1 cellular context compared by ENCODE assay signal in genomic region chr4:109729155-109729562, GRCh38.
TF ChIP-seq lines count a peak whose summit lies in the region.

No MANE protein-coding gene starts in this region.

TF ChIP-seq in K562, 482 proteins besides CTCF, POLR2A, EP300 and RAD21 (continued from another document and continues in another):
- TF ChIP-seq, protein P1, sequence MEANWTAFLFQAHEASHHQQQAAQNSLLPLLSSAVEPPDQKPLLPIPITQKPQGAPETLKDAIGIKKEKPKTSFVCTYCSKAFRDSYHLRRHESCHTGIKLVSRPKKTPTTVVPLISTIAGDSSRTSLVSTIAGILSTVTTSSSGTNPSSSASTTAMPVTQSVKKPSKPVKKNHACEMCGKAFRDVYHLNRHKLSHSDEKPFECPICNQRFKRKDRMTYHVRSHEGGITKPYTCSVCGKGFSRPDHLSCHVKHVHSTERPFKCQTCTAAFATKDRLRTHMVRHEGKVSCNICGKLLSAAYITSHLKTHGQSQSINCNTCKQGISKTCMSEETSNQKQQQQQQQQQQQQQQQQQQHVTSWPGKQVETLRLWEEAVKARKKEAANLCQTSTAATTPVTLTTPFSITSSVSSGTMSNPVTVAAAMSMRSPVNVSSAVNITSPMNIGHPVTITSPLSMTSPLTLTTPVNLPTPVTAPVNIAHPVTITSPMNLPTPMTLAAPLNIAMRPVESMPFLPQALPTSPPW (CRISPR knock-in tag; IDR thresholded peaks at IDR 0.05): no peak
- TF ChIP-seq SAFB2 (IDR thresholded peaks at IDR 0.05; ENCODE audit: borderline replicate concordance, low read depth, low read length, severe bottlenecking) (no peak), HDGF (IDR thresholded peaks at IDR 0.05) (no peak), NFIX (CRISPR knock-in tag; IDR thresholded peaks at IDR 0.05; ENCODE audit: low read depth) (no peak), ZBTB49 (CRISPR knock-in tag; IDR thresholded peaks at IDR 0.05; ENCODE audit: borderline replicate concordance) (no peak), THAP12 (CRISPR knock-in tag; IDR thresholded peaks at IDR 0.05) (no peak), SRSF1 (IDR thresholded peaks at IDR 0.05; ENCODE audit: low read depth, low read length) (no peak), CTBP1 (IDR thresholded peaks at IDR 0.05; ENCODE audit: borderline replicate concordance) (no peak), KLF6 (CRISPR knock-in tag; IDR thresholded peaks at IDR 0.05; ENCODE audit: borderline replicate concordance) (no peak), HNRNPLL (IDR thresholded peaks at IDR 0.05; ENCODE audit: low read depth, low read length, poor library complexity, severe bottlenecking) (no peak), ZNF766 (CRISPR knock-in tag; conservative IDR thresholded peaks at IDR 0.05) (0 out of 2 replicates have a peak, but pooled peaks have one; percentile 16), CEBPB (tag; IDR thresholded peaks at IDR 0.05) (peak; percentile 49), CEBPG (CRISPR knock-in tag; IDR thresholded peaks at IDR 0.05) (peak; percentile 79), CEBPG (tag; conservative IDR thresholded peaks at IDR 0.05 in 1 of 2, IDR thresholded peaks at IDR 0.05 in 1 of 2) (peak; percentile 64 to 73; a peak in 3 of 4 replicates), KLF10 (CRISPR knock-in tag; IDR thresholded peaks at IDR 0.05) (no peak), ZNF3 (CRISPR knock-in tag; IDR thresholded peaks at IDR 0.05) (no peak), ETV5 (CRISPR knock-in tag; IDR thresholded peaks at IDR 0.05; ENCODE audit: low read depth) (no peak), ARHGAP35 (IDR thresholded peaks at IDR 0.05; ENCODE audit: partially characterized antibody) (no peak), FOXO4 (CRISPR knock-in tag; IDR thresholded peaks at IDR 0.05) (no peak), FOXJ3 (CRISPR knock-in tag; IDR thresholded peaks at IDR 0.05) (no peak), MTF1 (CRISPR knock-in tag; IDR thresholded peaks at IDR 0.05; ENCODE audit: borderline replicate concordance) (no peak), ZNF395 (CRISPR knock-in tag; IDR thresholded peaks at IDR 0.05) (no peak), ZNF224 (CRISPR knock-in tag; IDR thresholded peaks at IDR 0.05) (no peak), SMAD1 (IDR thresholded peaks at IDR 0.05; ENCODE audit: low read depth, low read length, partially characterized antibody) (no peak), ARNT (IDR thresholded peaks at IDR 0.05) (no peak), KLF1 (tag; IDR thresholded peaks at IDR 0.05) (no peak), CCNT2 (IDR thresholded peaks at IDR 0.05; ENCODE audit: borderline replicate concordance, extremely low read depth, insufficient read length, low read depth, low read length) (no peak), FOXA1 (IDR thresholded peaks at IDR 0.05; ENCODE audit: borderline replicate concordance) (no peak), PML (IDR thresholded peaks at IDR 0.05; ENCODE audit: low read length) (no peak), ZBTB5 (IDR thresholded peaks at IDR 0.05) (no peak), HCFC1 (IDR thresholded peaks at IDR 0.05; ENCODE audit: low read depth, low read length) (no peak), ADNP (tag; IDR thresholded peaks at IDR 0.05) (no peak), NR2F6 (CRISPR knock-in tag; IDR thresholded peaks at IDR 0.05) (no peak)
- TF ChIP-seq, protein P2, sequence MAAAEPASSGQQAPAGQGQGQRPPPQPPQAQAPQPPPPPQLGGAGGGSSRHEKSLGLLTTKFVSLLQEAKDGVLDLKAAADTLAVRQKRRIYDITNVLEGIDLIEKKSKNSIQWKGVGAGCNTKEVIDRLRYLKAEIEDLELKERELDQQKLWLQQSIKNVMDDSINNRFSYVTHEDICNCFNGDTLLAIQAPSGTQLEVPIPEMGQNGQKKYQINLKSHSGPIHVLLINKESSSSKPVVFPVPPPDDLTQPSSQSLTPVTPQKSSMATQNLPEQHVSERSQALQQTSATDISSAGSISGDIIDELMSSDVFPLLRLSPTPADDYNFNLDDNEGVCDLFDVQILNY (CRISPR knock-in tag; IDR thresholded peaks at IDR 0.05): no peak
- TF ChIP-seq, protein P3, sequence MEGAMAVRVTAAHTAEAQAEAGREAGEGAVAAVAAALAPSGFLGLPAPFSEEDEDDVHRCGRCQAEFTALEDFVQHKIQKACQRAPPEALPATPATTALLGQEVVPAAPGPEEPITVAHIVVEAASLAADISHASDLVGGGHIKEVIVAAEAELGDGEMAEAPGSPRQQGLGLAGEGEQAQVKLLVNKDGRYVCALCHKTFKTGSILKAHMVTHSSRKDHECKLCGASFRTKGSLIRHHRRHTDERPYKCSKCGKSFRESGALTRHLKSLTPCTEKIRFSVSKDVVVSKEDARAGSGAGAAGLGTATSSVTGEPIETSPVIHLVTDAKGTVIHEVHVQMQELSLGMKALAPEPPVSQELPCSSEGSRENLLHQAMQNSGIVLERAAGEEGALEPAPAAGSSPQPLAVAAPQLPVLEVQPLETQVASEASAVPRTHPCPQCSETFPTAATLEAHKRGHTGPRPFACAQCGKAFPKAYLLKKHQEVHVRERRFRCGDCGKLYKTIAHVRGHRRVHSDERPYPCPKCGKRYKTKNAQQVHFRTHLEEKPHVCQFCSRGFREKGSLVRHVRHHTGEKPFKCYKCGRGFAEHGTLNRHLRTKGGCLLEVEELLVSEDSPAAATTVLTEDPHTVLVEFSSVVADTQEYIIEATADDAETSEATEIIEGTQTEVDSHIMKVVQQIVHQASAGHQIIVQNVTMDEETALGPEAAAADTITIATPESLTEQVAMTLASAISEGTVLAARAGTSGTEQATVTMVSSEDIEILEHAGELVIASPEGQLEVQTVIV (CRISPR knock-in tag; IDR thresholded peaks at IDR 0.05; ENCODE audit: borderline replicate concordance): no peak
- TF ChIP-seq, protein P4, sequence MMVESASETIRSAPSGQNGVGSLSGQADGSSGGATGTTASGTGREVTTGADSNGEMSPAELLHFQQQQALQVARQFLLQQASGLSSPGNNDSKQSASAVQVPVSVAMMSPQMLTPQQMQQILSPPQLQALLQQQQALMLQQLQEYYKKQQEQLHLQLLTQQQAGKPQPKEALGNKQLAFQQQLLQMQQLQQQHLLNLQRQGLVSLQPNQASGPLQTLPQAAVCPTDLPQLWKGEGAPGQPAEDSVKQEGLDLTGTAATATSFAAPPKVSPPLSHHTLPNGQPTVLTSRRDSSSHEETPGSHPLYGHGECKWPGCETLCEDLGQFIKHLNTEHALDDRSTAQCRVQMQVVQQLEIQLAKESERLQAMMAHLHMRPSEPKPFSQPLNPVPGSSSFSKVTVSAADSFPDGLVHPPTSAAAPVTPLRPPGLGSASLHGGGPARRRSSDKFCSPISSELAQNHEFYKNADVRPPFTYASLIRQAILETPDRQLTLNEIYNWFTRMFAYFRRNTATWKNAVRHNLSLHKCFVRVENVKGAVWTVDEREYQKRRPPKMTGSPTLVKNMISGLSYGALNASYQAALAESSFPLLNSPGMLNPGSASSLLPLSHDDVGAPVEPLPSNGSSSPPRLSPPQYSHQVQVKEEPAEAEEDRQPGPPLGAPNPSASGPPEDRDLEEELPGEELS (CRISPR knock-in tag; IDR thresholded peaks at IDR 0.05; ENCODE audit: borderline replicate concordance): 0 out of 2 replicates have a peak, but pooled peaks have one; percentile 23
- TF ChIP-seq, protein P5, sequence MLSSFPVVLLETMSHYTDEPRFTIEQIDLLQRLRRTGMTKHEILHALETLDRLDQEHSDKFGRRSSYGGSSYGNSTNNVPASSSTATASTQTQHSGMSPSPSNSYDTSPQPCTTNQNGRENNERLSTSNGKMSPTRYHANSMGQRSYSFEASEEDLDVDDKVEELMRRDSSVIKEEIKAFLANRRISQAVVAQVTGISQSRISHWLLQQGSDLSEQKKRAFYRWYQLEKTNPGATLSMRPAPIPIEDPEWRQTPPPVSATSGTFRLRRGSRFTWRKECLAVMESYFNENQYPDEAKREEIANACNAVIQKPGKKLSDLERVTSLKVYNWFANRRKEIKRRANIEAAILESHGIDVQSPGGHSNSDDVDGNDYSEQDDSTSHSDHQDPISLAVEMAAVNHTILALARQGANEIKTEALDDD (IDR thresholded peaks at IDR 0.05): peak; percentile 6; the same call in 1 of the 2 replicates
- TF ChIP-seq, protein P6, sequence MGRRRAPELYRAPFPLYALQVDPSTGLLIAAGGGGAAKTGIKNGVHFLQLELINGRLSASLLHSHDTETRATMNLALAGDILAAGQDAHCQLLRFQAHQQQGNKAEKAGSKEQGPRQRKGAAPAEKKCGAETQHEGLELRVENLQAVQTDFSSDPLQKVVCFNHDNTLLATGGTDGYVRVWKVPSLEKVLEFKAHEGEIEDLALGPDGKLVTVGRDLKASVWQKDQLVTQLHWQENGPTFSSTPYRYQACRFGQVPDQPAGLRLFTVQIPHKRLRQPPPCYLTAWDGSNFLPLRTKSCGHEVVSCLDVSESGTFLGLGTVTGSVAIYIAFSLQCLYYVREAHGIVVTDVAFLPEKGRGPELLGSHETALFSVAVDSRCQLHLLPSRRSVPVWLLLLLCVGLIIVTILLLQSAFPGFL (CRISPR knock-in tag; IDR thresholded peaks at IDR 0.05): no peak
- TF ChIP-seq, protein P7, sequence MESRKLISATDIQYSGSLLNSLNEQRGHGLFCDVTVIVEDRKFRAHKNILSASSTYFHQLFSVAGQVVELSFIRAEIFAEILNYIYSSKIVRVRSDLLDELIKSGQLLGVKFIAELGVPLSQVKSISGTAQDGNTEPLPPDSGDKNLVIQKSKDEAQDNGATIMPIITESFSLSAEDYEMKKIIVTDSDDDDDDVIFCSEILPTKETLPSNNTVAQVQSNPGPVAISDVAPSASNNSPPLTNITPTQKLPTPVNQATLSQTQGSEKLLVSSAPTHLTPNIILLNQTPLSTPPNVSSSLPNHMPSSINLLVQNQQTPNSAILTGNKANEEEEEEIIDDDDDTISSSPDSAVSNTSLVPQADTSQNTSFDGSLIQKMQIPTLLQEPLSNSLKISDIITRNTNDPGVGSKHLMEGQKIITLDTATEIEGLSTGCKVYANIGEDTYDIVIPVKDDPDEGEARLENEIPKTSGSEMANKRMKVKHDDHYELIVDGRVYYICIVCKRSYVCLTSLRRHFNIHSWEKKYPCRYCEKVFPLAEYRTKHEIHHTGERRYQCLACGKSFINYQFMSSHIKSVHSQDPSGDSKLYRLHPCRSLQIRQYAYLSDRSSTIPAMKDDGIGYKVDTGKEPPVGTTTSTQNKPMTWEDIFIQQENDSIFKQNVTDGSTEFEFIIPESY (CRISPR knock-in tag; IDR thresholded peaks at IDR 0.05): 0 out of 2 replicates have a peak, but pooled peaks have one; percentile 25
